Comparison of ENCODE assay signal across 8 cellular contexts in the genomic region with DNA sequence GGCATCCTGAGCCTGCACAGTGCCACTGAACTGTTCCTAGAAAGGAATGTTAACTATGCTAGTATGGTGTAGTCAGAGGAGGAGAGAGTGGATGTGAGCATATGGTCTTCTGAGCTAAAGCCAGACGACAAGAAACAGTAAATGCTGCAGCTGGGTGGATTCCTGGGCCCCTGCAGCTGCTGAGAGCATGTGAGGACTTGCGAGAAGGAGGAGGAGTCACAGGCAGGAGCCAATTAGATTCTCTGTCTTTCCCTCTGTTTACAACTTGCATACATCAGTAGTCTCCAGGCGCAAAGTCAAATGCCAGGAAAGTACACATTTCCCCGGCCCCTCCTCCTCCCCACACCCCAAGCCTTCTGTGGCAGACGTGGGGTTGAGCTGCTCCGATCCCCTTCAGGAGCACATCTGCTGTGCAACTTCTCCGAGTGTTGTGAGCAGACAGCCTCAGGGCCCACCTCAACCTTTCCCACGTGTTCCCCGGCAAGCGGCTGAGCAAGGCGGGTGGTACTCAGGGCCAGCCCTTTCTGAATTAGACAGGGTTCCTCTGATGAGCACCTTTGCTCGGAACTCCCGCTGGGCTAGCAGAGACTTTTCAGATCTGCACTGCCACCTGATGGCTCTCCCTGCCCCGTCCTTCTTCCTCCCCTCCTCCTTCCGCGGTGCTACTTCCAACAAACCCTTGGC.
DNase-seq lines count a peak whose midpoint lies in the region; ATAC-seq and TF ChIP-seq lines count a peak whose summit lies in the region.

No MANE protein-coding gene starts in this region.

- no peaks in the 10 kb centered on the region for H3K36me3 ChIP-seq in HEK293 (ENCODE audit: control insufficient read depth in 2 of 2, insufficient read depth in 1 of 2, low read length in 2 of 2)
- no peaks in the 10 kb centered on the region for H3K36me3 ChIP-seq in left ventricle myocardium inferior

- intact Hi-C loops in left ventricle myocardium inferior (cut with micrococcal nuclease) = no loop called here

- no peaks in the 10 kb centered on the region for H3K9me3 Mint-ChIP-seq in activated naive CD4-positive, alpha-beta T cell treated with anti-CD3 and anti-CD28 coated beads, Interleukin-2, amount 50 U/mL, for 72 hours

- H3K9me3 ChIP-seq in HEK293 (ENCODE audit: control insufficient read depth, insufficient read depth, low read depth, low read length) (no peaks in the 10 kb centered on the region), left ventricle myocardium inferior (replicated peaks) (no peaks in the 10 kb centered on the region)

- POLR2A ChIA-PET in HEK293 (lab: Yijun Ruan, JAX) = no interaction called here

- peak; percentile 62 for TF ChIP-seq CTCF in HEK293 (tag by site-specific recombination; IDR thresholded peaks at IDR 0.05)
- TF ChIP-seq CTCF in left ventricle myocardium inferior (IDR thresholded peaks at IDR 0.05; ENCODE audit: borderline replicate concordance) = peak; percentile 23
- TF ChIP-seq CTCF in retinal pigment epithelial cell (conservative IDR thresholded peaks at IDR 0.05; ENCODE audit: low read depth, low read length) = peak; percentile 24

- peak; percentile 43 to 48 for ATAC-seq in activated naive CD4-positive, alpha-beta T cell treated with anti-CD3 and anti-CD28 coated beads, Interleukin-2, amount 50 U/mL, for 72 hours
- ATAC-seq in left lobe of liver (no peak), HG03439 (IDR thresholded peaks at IDR 0.05; ENCODE audit: unreplicated experiment) (no peak)

- H3K4me1 ChIP-seq in HEK293 (ENCODE audit: control insufficient read depth, insufficient read depth, low read length) = no peaks in the 10 kb centered on the region
- H3K4me1 ChIP-seq in left ventricle myocardium inferior = peaks cover 17% of the 10 kb centered on the region

- in situ Hi-C loops in Caki2 (cut with HindIII; ENCODE audit: low pct_unique_long_range_greater_than_20kb, low sequenced_read_pairs) = no loop called here

- H3K27me3 ChIP-seq in left ventricle myocardium inferior (ENCODE audit: low read depth) = no peaks in the 10 kb centered on the region

- peak; percentile 71 for DNase-seq in Caki2 (ENCODE audit: low read depth)
- DNase-seq in NCI-H69 (lab: John Stamatoyannopoulos, UW) = peak; percentile 96
- DNase-seq in activated naive CD4-positive, alpha-beta T cell treated with anti-CD3 and anti-CD28 coated beads, Interleukin-2, amount 50 U/mL, for 72 hours (ENCODE audit: low spot score in 2 of 2) = peak in 1 of 2 donors; percentile 3
- DNase-seq in left ventricle myocardium inferior = no peak
- DNase-seq in retinal pigment epithelial cell (ENCODE audit: low read depth) = peak; percentile 71
- DNase-seq in left lobe of liver (ENCODE audit: low spot score) = no peak

- H3K27ac Mint-ChIP-seq in activated naive CD4-positive, alpha-beta T cell treated with anti-CD3 and anti-CD28 coated beads, Interleukin-2, amount 50 U/mL, for 72 hours = peak overlapping the region in 1 of 2 donors; percentile 16

- CTCF ChIA-PET in HEK293 (lab: Yijun Ruan, JAX) = interaction anchor here (0.6 kb wide), 2 partner anchors 162 to 171 kb away, joined by 3 to 4 read pairs; no protein-coding TSS in a partner anchor

- no peaks in the 10 kb centered on the region for H3K36me3 Mint-ChIP-seq in activated naive CD4-positive, alpha-beta T cell treated with anti-CD3 and anti-CD28 coated beads, Interleukin-2, amount 50 U/mL, for 72 hours

- peak overlapping the region; percentile 44 for H3K27ac ChIP-seq in HEK293 (ENCODE audit: extremely low read depth, low read depth, low read length)
- no peak overlapping the region for H3K27ac ChIP-seq in left ventricle myocardium inferior (replicated peaks)

- H3K4me3 ChIP-seq in HEK293 (ENCODE audit: low read depth, low read length) = no peak overlapping the region
- H3K4me3 ChIP-seq in left ventricle myocardium inferior = peak overlapping the region; percentile 21
- peak overlapping the region; percentile 8 for H3K4me3 ChIP-seq in retinal pigment epithelial cell (ENCODE audit: low read length)

TF ChIP-seq in HEK293, 187 proteins besides CTCF, POLR2A, EP300 and RAD21 (continues in another document):
- TF ChIP-seq, protein P1, sequence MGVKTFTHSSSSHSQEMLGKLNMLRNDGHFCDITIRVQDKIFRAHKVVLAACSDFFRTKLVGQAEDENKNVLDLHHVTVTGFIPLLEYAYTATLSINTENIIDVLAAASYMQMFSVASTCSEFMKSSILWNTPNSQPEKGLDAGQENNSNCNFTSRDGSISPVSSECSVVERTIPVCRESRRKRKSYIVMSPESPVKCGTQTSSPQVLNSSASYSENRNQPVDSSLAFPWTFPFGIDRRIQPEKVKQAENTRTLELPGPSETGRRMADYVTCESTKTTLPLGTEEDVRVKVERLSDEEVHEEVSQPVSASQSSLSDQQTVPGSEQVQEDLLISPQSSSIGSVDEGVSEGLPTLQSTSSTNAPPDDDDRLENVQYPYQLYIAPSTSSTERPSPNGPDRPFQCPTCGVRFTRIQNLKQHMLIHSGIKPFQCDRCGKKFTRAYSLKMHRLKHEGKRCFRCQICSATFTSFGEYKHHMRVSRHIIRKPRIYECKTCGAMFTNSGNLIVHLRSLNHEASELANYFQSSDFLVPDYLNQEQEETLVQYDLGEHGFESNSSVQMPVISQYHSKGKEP (tag by site-specific recombination; IDR thresholded peaks at IDR 0.05) = peak; percentile 53; the same call in 1 of the 2 replicates
- TF ChIP-seq, protein P2, sequence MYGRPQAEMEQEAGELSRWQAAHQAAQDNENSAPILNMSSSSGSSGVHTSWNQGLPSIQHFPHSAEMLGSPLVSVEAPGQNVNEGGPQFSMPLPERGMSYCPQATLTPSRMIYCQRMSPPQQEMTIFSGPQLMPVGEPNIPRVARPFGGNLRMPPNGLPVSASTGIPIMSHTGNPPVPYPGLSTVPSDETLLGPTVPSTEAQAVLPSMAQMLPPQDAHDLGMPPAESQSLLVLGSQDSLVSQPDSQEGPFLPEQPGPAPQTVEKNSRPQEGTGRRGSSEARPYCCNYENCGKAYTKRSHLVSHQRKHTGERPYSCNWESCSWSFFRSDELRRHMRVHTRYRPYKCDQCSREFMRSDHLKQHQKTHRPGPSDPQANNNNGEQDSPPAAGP (tag by site-specific recombination; IDR thresholded peaks at IDR 0.05) = peak; percentile 58; the same call in 1 of the 2 replicates
- TF ChIP-seq, protein P3, sequence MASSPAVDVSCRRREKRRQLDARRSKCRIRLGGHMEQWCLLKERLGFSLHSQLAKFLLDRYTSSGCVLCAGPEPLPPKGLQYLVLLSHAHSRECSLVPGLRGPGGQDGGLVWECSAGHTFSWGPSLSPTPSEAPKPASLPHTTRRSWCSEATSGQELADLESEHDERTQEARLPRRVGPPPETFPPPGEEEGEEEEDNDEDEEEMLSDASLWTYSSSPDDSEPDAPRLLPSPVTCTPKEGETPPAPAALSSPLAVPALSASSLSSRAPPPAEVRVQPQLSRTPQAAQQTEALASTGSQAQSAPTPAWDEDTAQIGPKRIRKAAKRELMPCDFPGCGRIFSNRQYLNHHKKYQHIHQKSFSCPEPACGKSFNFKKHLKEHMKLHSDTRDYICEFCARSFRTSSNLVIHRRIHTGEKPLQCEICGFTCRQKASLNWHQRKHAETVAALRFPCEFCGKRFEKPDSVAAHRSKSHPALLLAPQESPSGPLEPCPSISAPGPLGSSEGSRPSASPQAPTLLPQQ (tag by site-specific recombination; IDR thresholded peaks at IDR 0.05) = peak; percentile 85
- TF ChIP-seq SP7 (tag by site-specific recombination; IDR thresholded peaks at IDR 0.05) (peak; percentile 67), HOXA7 (CRISPR knock-in tag; IDR thresholded peaks at IDR 0.05; ENCODE audit: borderline replicate concordance) (no peak), ZNF239 (tag by site-specific recombination; IDR thresholded peaks at IDR 0.05) (no peak), GLIS1 (tag by site-specific recombination; IDR thresholded peaks at IDR 0.05) (peak; percentile 64), ZNF768 (tag by site-specific recombination; IDR thresholded peaks at IDR 0.05) (no peak), ZNF521 (tag by site-specific recombination; IDR thresholded peaks at IDR 0.05) (no peak), SCRT1 (tag by site-specific recombination; IDR thresholded peaks at IDR 0.05; ENCODE audit: borderline replicate concordance) (no peak), SP2 (tag by site-specific recombination; IDR thresholded peaks at IDR 0.05) (peak; percentile 47), ZNF548 (tag by site-specific recombination; IDR thresholded peaks at IDR 0.05) (no peak), GLIS2 (tag by site-specific recombination; IDR thresholded peaks at IDR 0.05) (no peak), ZNF654 (tag by site-specific recombination; IDR thresholded peaks at IDR 0.05; ENCODE audit: low read depth) (no peak), OSR2 (tag by site-specific recombination; IDR thresholded peaks at IDR 0.05) (no peak), KLF7 (tag by site-specific recombination; IDR thresholded peaks at IDR 0.05; ENCODE audit: borderline replicate concordance) (no peak), ZNF341 (tag by site-specific recombination; IDR thresholded peaks at IDR 0.05; ENCODE audit: low read depth) (no peak), ZIC2 (tag by site-specific recombination; IDR thresholded peaks at IDR 0.05) (peak; percentile 69)
- TF ChIP-seq, protein P4, sequence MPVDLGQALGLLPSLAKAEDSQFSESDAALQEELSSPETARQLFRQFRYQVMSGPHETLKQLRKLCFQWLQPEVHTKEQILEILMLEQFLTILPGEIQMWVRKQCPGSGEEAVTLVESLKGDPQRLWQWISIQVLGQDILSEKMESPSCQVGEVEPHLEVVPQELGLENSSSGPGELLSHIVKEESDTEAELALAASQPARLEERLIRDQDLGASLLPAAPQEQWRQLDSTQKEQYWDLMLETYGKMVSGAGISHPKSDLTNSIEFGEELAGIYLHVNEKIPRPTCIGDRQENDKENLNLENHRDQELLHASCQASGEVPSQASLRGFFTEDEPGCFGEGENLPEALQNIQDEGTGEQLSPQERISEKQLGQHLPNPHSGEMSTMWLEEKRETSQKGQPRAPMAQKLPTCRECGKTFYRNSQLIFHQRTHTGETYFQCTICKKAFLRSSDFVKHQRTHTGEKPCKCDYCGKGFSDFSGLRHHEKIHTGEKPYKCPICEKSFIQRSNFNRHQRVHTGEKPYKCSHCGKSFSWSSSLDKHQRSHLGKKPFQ (tag by site-specific recombination; IDR thresholded peaks at IDR 0.05) = no peak

Comparison
In these comparisons a context has a peak if more than half of its experiments do, and no peak if none do; other contexts are left out.
1. DNase-seq: peak in Caki2 (single experiment), NCI-H69 (single experiment) and retinal pigment epithelial cell (single experiment); none in left ventricle myocardium inferior (single experiment) and left lobe of liver (single experiment).
2. ATAC-seq: peak in activated naive CD4-positive, alpha-beta T cell treated with anti-CD3 and anti-CD28 coated beads, Interleukin-2, amount 50 U/mL, for 72 hours (2 of 2); none in left lobe of liver (single experiment) and HG03439 (single experiment).
3. Peak in every context shown above with its lines, with median percentiles within 50 percentile points of each other: CTCF ChIP-seq.